In genomic region chr4:6402566-6403399, GRCh38 we compare ENCODE assay signal across 18 cellular contexts.
A peak's percentile ranks its signal among the peaks of the same experiment; 100 is the strongest.
DNase-seq lines count a peak whose midpoint lies in the region; ATAC-seq lines count a peak whose summit lies in the region.
"Had no signal": no experiment of that assay in that cellular context is flagged by ENCODE, and none has a peak within 500 bp of the region (broad histone marks: within the 10 kb centered on the region; RNA-seq: fewer than 3 reads in every experiment).

No MANE protein-coding gene starts in this region.

- H3K79me1 ChIP-seq in mesendoderm (ENCODE audit: low read length) = no peaks in the 10 kb centered on the region

- DNase-seq in NCI-H524 (lab: John Stamatoyannopoulos, UW) (peak; percentile 36 to 71), NCI-H524 treated with DMSO at 0.1 percent for 48 hours (lab: John Stamatoyannopoulos, UW) (no peak), HCEC 1CT (peak; percentile 18), RPMI8226 (peak; percentile 19), mesendoderm (peak; percentile 73), NCI-H748 treated with DMSO at 0.1 percent for 48 hours (lab: John Stamatoyannopoulos, UW) (no peak), DMS53 treated with DMSO at 0.1 percent for 48 hours (lab: John Stamatoyannopoulos, UW; ENCODE audit: unreplicated experiment) (no peak), T-cell (no peak)
- DNase-seq: activated CD8-positive, alpha-beta T cell treated with anti-CD3 and anti-CD28 coated beads for 36 hours; activated naive CD4-positive, alpha-beta T cell treated with anti-CD3 and anti-CD28 coated beads for 36 hours; activated T-cell treated with anti-CD3 and anti-CD28 coated beads, Interleukin-2, amount 50 U/mL, for 4 hours; cerebellar nuclear complex; DMS53; effector CD8-positive, alpha-beta T cell; NK-92 treated with Interleukin-12 subunit alpha and Interleukin-12 subunit beta, amount 100 ng/mL, for 24 hours; stimulated activated CD4-positive, alpha-beta T cell treated with anti-CD3 and anti-CD28 coated beads, Interleukin-12 subunit alpha, Interleukin-12 subunit beta, amount 100 ng/mL, for 4 hours; stimulated activated CD8-positive, alpha-beta memory T cell treated with anti-CD3 and anti-CD28 coated beads, Interleukin-4, amount 100 ng/mL, for 48 hours had no signal

- no peak overlapping the region for H3K56ac ChIP-seq in mesendoderm (ENCODE audit: low read length)

- peaks cover 59% of the 10 kb centered on the region in 2 donors for H3K27me3 Mint-ChIP-seq in T-cell

- H3K27me3 ChIP-seq in mesendoderm (ENCODE audit: insufficient read depth, low read length, poor library complexity) = no peaks in the 10 kb centered on the region

- H3K4me3 ChIP-seq in mesendoderm (ENCODE audit: low read length) = no peak overlapping the region
- H3K4me3 ChIP-seq: A549 had no signal

- no peak overlapping the region for H3K9ac ChIP-seq in mesendoderm (ENCODE audit: low read length)

- H3K23ac ChIP-seq in mesendoderm (ENCODE audit: low read length) = no peak overlapping the region

- no peaks in the 10 kb centered on the region for H3K79me2 ChIP-seq in mesendoderm (ENCODE audit: control insufficient read depth, insufficient read depth, low read length)

- H3K36me3 Mint-ChIP-seq in T-cell = no peaks in the 10 kb centered on the region

- CTCF ChIA-PET in T-cell (lab: Charles Lee) = no interaction called here

- no peak overlapping the region for H3K4me3 Mint-ChIP-seq in T-cell
- H3K4me3 Mint-ChIP-seq: activated CD8-positive, alpha-beta T cell treated with anti-CD3 and anti-CD28 coated beads for 36 hours; activated naive CD4-positive, alpha-beta T cell treated with anti-CD3 and anti-CD28 coated beads for 36 hours; activated T-cell treated with anti-CD3 and anti-CD28 coated beads, Interleukin-2, amount 50 U/mL, for 4 hours had no signal

- H2AK5ac ChIP-seq in mesendoderm (ENCODE audit: low read length) = no peak overlapping the region

- no peak overlapping the region for H4K8ac ChIP-seq in mesendoderm (ENCODE audit: low read depth, low read length)

- no peaks in the 10 kb centered on the region for H3K9me3 Mint-ChIP-seq in T-cell
- H3K9me3 Mint-ChIP-seq: activated CD8-positive, alpha-beta T cell treated with anti-CD3 and anti-CD28 coated beads for 36 hours; activated naive CD4-positive, alpha-beta T cell treated with anti-CD3 and anti-CD28 coated beads for 36 hours; activated T-cell treated with anti-CD3 and anti-CD28 coated beads, Interleukin-2, amount 50 U/mL, for 4 hours had no signal

- no peaks in the 10 kb centered on the region for H3K36me3 ChIP-seq in mesendoderm (ENCODE audit: control insufficient read depth, insufficient read depth, low read length)

- H3K4me2 ChIP-seq in mesendoderm (ENCODE audit: low read length) = no peak overlapping the region
- H3K4me2 ChIP-seq: A549 had no signal

- H4K5ac ChIP-seq in mesendoderm (ENCODE audit: low read length) = no peak overlapping the region

- H3K4me1 ChIP-seq in mesendoderm (ENCODE audit: control insufficient read depth, low read depth, low read length) = peaks cover 6% of the 10 kb centered on the region
- H3K4me1 ChIP-seq: A549 had no signal

- ATAC-seq in T-cell (replicated peaks in 1 of 4) = no peak
- ATAC-seq: A549; activated CD8-positive, alpha-beta T cell treated with anti-CD3 and anti-CD28 coated beads for 36 hours; activated T-cell treated with anti-CD3 and anti-CD28 coated beads, Interleukin-2, amount 50 U/mL, for 4 hours had no signal

- H2BK5ac ChIP-seq in mesendoderm (ENCODE audit: low read length) = no peak overlapping the region

- H3K27ac ChIP-seq in mesendoderm (ENCODE audit: low read depth, low read length) = no peak overlapping the region
- H3K27ac ChIP-seq: A549 had no signal

- no peak overlapping the region for H3K4ac ChIP-seq in mesendoderm (ENCODE audit: low read depth, low read length)

- no CpG with 5 or more reads among the region's 18 CpGs for WGBS in mesendoderm (ENCODE audit: extremely low coverage, insufficient coverage, low lambda C conversion rate)

- no peak overlapping the region for H3K18ac ChIP-seq in mesendoderm (ENCODE audit: low read length)

- H2BK15ac ChIP-seq in mesendoderm (replicated peaks; ENCODE audit: low read depth) = no peak overlapping the region

- H3K27ac Mint-ChIP-seq in T-cell = no peak overlapping the region
- H3K27ac Mint-ChIP-seq: activated CD8-positive, alpha-beta T cell treated with anti-CD3 and anti-CD28 coated beads for 36 hours; activated naive CD4-positive, alpha-beta T cell treated with anti-CD3 and anti-CD28 coated beads for 36 hours had no signal

- H3K4me1 Mint-ChIP-seq in T-cell = peaks cover 0 to 2% (median 0%) of the 10 kb centered on the region in 3 donors

- H2BK120ac ChIP-seq in mesendoderm (ENCODE audit: low read depth, low read length) = no peak overlapping the region

- POLR2A ChIA-PET in T-cell (lab: Charles Lee) = no interaction called here

Comparison
In these comparisons a context has a peak if more than half of its experiments do, and no peak if none do; other contexts are left out.
1. DNase-seq: peak in NCI-H524 (2 of 2), HCEC 1CT (single experiment), RPMI8226 (single experiment) and mesendoderm (single experiment); none in NCI-H524 treated with DMSO at 0.1 percent for 48 hours (single experiment), NCI-H748 treated with DMSO at 0.1 percent for 48 hours (single experiment), DMS53 treated with DMSO at 0.1 percent for 48 hours (single experiment) and T-cell (0 of 34).